In the genomic region with DNA sequence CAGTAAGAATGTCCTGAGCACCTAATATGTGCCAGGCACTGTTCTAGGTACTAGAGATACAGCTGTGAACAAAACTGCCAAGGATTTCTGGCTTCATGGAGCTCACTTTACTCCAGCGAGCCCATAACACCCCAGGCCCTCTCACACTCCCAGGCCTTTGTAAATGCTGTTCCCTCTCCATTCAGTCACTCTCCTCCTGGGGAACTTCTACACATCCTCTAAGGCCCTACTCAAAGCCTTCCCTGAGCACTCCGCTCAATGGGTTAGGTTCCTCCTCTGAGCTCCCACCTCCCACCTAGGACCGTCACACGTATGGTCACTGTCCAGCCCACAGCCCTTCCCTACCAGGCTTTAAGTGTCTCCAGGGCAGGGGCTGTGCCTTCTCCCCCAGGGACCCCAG, we compare ENCODE assay signal across 15 cellular contexts. TPM values are rescaled to one million over a fixed set of nuclear protein-coding genes. Genes with fewer than 3 reads are reported as not detected.
DNase-seq lines count a peak whose midpoint lies in the region; ATAC-seq, FAIRE-seq and TF ChIP-seq lines count a peak whose summit lies in the region.
"Had no signal": no experiment of that assay in that cellular context is flagged by ENCODE, and none has a peak within 500 bp of the region (broad histone marks: within the 10 kb centered on the region; RNA-seq: fewer than 3 reads in every experiment).

No MANE protein-coding gene starts in this region.

- peaks cover 15% of the 10 kb centered on the region for H3K4me1 Mint-ChIP-seq in Caco-2 (ENCODE audit: low read depth, unreplicated experiment)
- peaks cover 42% of the 10 kb centered on the region for H3K4me1 Mint-ChIP-seq in central memory CD8-positive, alpha-beta T cell

- H4K20me1 ChIP-seq in PC-3 (ENCODE audit: low read length) (no peaks in the 10 kb centered on the region), osteoblast (ENCODE audit: insufficient read depth, low read length) (no peaks in the 10 kb centered on the region)

- H2AFZ ChIP-seq in PC-3 (ENCODE audit: low read length) (no peak overlapping the region), osteoblast (ENCODE audit: low read length) (no peak overlapping the region)

- POLR2A ChIA-PET in Caco-2 (lab: Charles Lee), result no interaction called here
- POLR2A ChIA-PET in PC-3 (lab: Charles Lee; ENCODE audit: unreplicated experiment), result interaction anchor here (0.6 to 2.7 kb wide), 2 partner anchors 22 to 129 kb away, joined by 7 to 8 read pairs; no protein-coding TSS in a partner anchor

- DNase-seq in Caco-2, result no peak
- DNase-seq in PC-3, result no peak
- no peak for DNase-seq in central memory CD8-positive, alpha-beta T cell (ENCODE audit: low spot score in 2 of 2)
- DNase-seq in osteoblast (ENCODE audit: insufficient read length, low spot score, missing footprints), result no peak
- DNase-seq in frontal cortex (ENCODE audit: low spot score in 2 of 2), result no peak
- no peak for DNase-seq in activated T-cell treated with anti-CD3 and anti-CD28 coated beads, Interleukin-2, amount 50 U/mL, for 48 hours
- no peak for DNase-seq in stimulated activated CD4-positive, alpha-beta T cell treated with anti-CD3 and anti-CD28 coated beads, Interleukin-4, amount 100 ng/mL, for 1 hour
- no peak for DNase-seq in coronary artery (ENCODE audit: low spot score)
- DNase-seq: NCI-H2029 treated with DMSO at 0.1 percent for 48 hours, pancreas, small intestine had no signal

- peak overlapping the region; percentile 78 for H3K27ac ChIP-seq in PC-3 (ENCODE audit: low read length)
- H3K27ac ChIP-seq in osteoblast (ENCODE audit: low read depth, low read length), result peak overlapping the region; percentile 88
- H3K27ac ChIP-seq in coronary artery, result no peak overlapping the region
- H3K27ac ChIP-seq: pancreas had no signal

- H3K36me3 ChIP-seq in Caco-2 (ENCODE audit: control insufficient read depth, insufficient read depth, low read length) (no peaks in the 10 kb centered on the region; the same call in 1 of the 2 replicates), PC-3 (ENCODE audit: low read depth, low read length) (peaks cover 13% of the 10 kb centered on the region), osteoblast (ENCODE audit: insufficient read depth, low read length) (peaks cover 23% of the 10 kb centered on the region)
- H3K36me3 ChIP-seq: pancreas had no signal

- peak overlapping the region; percentile 54 for H3K27ac Mint-ChIP-seq in Caco-2 (ENCODE audit: unreplicated experiment)
- peak overlapping the region; percentile 72 for H3K27ac Mint-ChIP-seq in central memory CD8-positive, alpha-beta T cell (ENCODE audit: low read depth)
- H3K27ac Mint-ChIP-seq: activated T-helper 2 cell treated with anti-CD3 and anti-CD28 coated beads, Interferon-gamma antibody, Interleukin-2, Interleukin-4, amounts not matched to agents 10 μg/mL and 5 μg/mL and 100 μg/mL, durations not matched to agents 14 hours and 24 hours and 36 hours had no signal

- no peak for ATAC-seq in PC-3
- no peak for ATAC-seq in central memory CD8-positive, alpha-beta T cell (replicated peaks; ENCODE audit: extremely low read depth, poor library complexity, severe bottlenecking)

- no peak overlapping the region for H3K4me3 Mint-ChIP-seq in Caco-2 (ENCODE audit: unreplicated experiment)
- no peak overlapping the region for H3K4me3 Mint-ChIP-seq in central memory CD8-positive, alpha-beta T cell

- H3K9ac ChIP-seq in PC-3 (ENCODE audit: low read length), result peak overlapping the region; percentile 37; the same call in 1 of the 2 replicates

- TF ChIP-seq CTCF in Caco-2 (IDR thresholded peaks at IDR 0.05; ENCODE audit: insufficient read depth in 1 of 2, low read depth in 1 of 2, low read length in 1 of 2, severe bottlenecking in 1 of 2, unreplicated experiment in 1 of 2) (no peak), PC-3 (conservative IDR thresholded peaks at IDR 0.05; ENCODE audit: low read depth, low read length) (no peak), osteoblast (IDR thresholded peaks at IDR 0.05; ENCODE audit: extremely low read depth, low read depth, low read length) (no peak), coronary artery (IDR thresholded peaks at IDR 0.05) (no peak)

- H3K9me3 Mint-ChIP-seq in Caco-2 (ENCODE audit: unreplicated experiment), result no peaks in the 10 kb centered on the region
- H3K9me3 Mint-ChIP-seq in central memory CD8-positive, alpha-beta T cell, result no peaks in the 10 kb centered on the region
- H3K9me3 Mint-ChIP-seq: activated T-helper 2 cell treated with anti-CD3 and anti-CD28 coated beads, Interferon-gamma antibody, Interleukin-2, Interleukin-4, amounts not matched to agents 10 μg/mL and 5 μg/mL and 100 μg/mL, durations not matched to agents 14 hours and 24 hours and 36 hours had no signal

- BruUV-seq in Caco-2 (replicated peaks; lab: Mats Ljungman, UMichigan) (no TSS peak), PC-3 (replicated peaks; lab: Mats Ljungman, UMichigan) (no TSS peak)

- H3K4me1 ChIP-seq in Caco-2 (no peaks in the 10 kb centered on the region), PC-3 (ENCODE audit: insufficient read depth, low read length) (peaks cover 36% of the 10 kb centered on the region), osteoblast (ENCODE audit: insufficient read depth, low read length) (peaks cover 54% of the 10 kb centered on the region)
- H3K4me1 ChIP-seq: pancreas had no signal

- CTCF ChIA-PET in Caco-2 (lab: Charles Lee) (no interaction called here), PC-3 (lab: Charles Lee) (no interaction called here)

- no peaks in the 10 kb centered on the region for H3K27me3 ChIP-seq in Caco-2 (replicated peaks; ENCODE audit: control insufficient read depth, insufficient read depth, low read length)
- no peaks in the 10 kb centered on the region for H3K27me3 ChIP-seq in PC-3 (ENCODE audit: low read length)
- no peaks in the 10 kb centered on the region for H3K27me3 ChIP-seq in osteoblast (ENCODE audit: insufficient read depth, low read length)
- H3K27me3 ChIP-seq: MG63, pancreas had no signal

- H3K9me2 ChIP-seq in PC-3 (replicated peaks; ENCODE audit: low read length), result no peaks in the 10 kb centered on the region

- peaks cover 15% of the 10 kb centered on the region for H3K36me3 Mint-ChIP-seq in Caco-2 (ENCODE audit: insufficient read depth, unreplicated experiment)
- peaks cover 4% of the 10 kb centered on the region for H3K36me3 Mint-ChIP-seq in central memory CD8-positive, alpha-beta T cell (ENCODE audit: insufficient read depth)

- H3F3A ChIP-seq in PC-3 (ENCODE audit: low read length, unreplicated experiment), result peaks cover 10% of the 10 kb centered on the region

- no peaks in the 10 kb centered on the region for H3K27me3 Mint-ChIP-seq in Caco-2 (ENCODE audit: insufficient read depth, unreplicated experiment)
- no peaks in the 10 kb centered on the region for H3K27me3 Mint-ChIP-seq in central memory CD8-positive, alpha-beta T cell

- intact Hi-C loops in Caco-2 (cut with micrococcal nuclease; ENCODE audit: unreplicated experiment), result no loop called here
- intact Hi-C loops in PC-3 (cut with micrococcal nuclease), result no loop called here

- H3K4me2 ChIP-seq in PC-3 (ENCODE audit: low read length), result no peak overlapping the region
- peak overlapping the region; percentile 68 for H3K4me2 ChIP-seq in osteoblast (ENCODE audit: insufficient read depth, low read length)

- no peaks in the 10 kb centered on the region; the same call in 1 of the 2 replicates for H3K79me2 ChIP-seq in PC-3 (ENCODE audit: low read length)
- H3K79me2 ChIP-seq in osteoblast (ENCODE audit: insufficient read depth, low read length), result peaks cover 2% of the 10 kb centered on the region

- H3K9me3 ChIP-seq in Caco-2 (no peaks in the 10 kb centered on the region), PC-3 (ENCODE audit: low read length) (no peaks in the 10 kb centered on the region), osteoblast (ENCODE audit: low read depth, low read length) (no peaks in the 10 kb centered on the region)
- H3K9me3 ChIP-seq: MG63, pancreas had no signal

- no peak for FAIRE-seq in frontal cortex (lab: Jason Lieb, UNC)
- FAIRE-seq: pancreas, small intestine had no signal

- H3K4me3 ChIP-seq in Caco-2 (ENCODE audit: low read depth, low read length) (no peak overlapping the region), PC-3 (ENCODE audit: low read length) (no peak overlapping the region), osteoblast (ENCODE audit: insufficient read depth, low read length) (no peak overlapping the region), coronary artery (no peak overlapping the region)
- H3K4me3 ChIP-seq: MG63, pancreas had no signal

RNA-seq across cellular contexts. Expression of a gene that starts 27.2 kb away (rescaled TPM):
- total RNA-seq in Caco-2 (2022) (31.4 and 38.1 TPM in 2 replicates), PC-3 (2014; rRNA removed) (74.9 and 75.9 TPM in 2 replicates), osteoblast (30.4 and 36.2 TPM in 2 replicates), frontal cortex (21.6 TPM)

RNA-seq across cellular contexts. Expression of a gene that starts 39.1 kb away (rescaled TPM):
- total RNA-seq in Caco-2 (2022), result 0.56 TPM in 1 of 2 replicates, not detected in the other
- total RNA-seq in PC-3 (2014; rRNA removed), result 0.18 TPM in 1 of 2 replicates, not detected in the other
- total RNA-seq in osteoblast, result 1.4 and 2.1 TPM in 2 replicates
- not detected for total RNA-seq in frontal cortex
- total RNA-seq: activated T-helper 2 cell treated with anti-CD3 and anti-CD28 coated beads, Interferon-gamma antibody, Interleukin-2, Interleukin-4, amounts not matched to agents 10 μg/mL and 5 μg/mL and 100 μg/mL, durations not matched to agents 14 hours and 24 hours and 36 hours; lung microvascular endothelial cell; T-helper 1 cell treated with Interleukin-12 subunit alpha and Interleukin-12 subunit beta and Interleukin-4 antibody, amounts not matched to agents 30 ng/mL and 1 ng/mL, for 36 hours had no signal

RNA-seq across cellular contexts. Expression of a gene that starts 54.4 kb away (rescaled TPM):
- total RNA-seq in Caco-2 (2022), result 31.4 and 34.4 TPM in 2 replicates
- total RNA-seq in PC-3 (2014; rRNA removed), result 46.1 and 57.1 TPM in 2 replicates
- total RNA-seq in osteoblast, result 39.8 and 41.3 TPM in 2 replicates
- total RNA-seq in frontal cortex, result 28.9 TPM

Comparison
In these comparisons a context has a peak if more than half of its experiments do, and no peak if none do; other contexts are left out.
1. H3K27ac ChIP-seq: peak in PC-3 (single experiment) and osteoblast (single experiment); none in coronary artery (0 of 2).